Comparison of ENCODE assay signal across 9 cellular contexts in genomic region chr5:50727149-50727496, GRCh38.
A peak's percentile ranks its signal among the peaks of the same experiment; 100 is the strongest.
DNase-seq lines count a peak whose midpoint lies in the region; ATAC-seq and TF ChIP-seq lines count a peak whose summit lies in the region.
"Had no signal": no experiment of that assay in that cellular context is flagged by ENCODE, and none has a peak within 500 bp of the region (broad histone marks: within the 10 kb centered on the region; RNA-seq: fewer than 3 reads in every experiment).

No MANE protein-coding gene starts in this region.

- H3K27ac Mint-ChIP-seq in Caco-2 (ENCODE audit: unreplicated experiment), result no peak overlapping the region

- H3K27me3 Mint-ChIP-seq in activated T-cell treated with anti-CD3 and anti-CD28 coated beads, Interleukin-2, amount 50 U/mL, for 4 hours (ENCODE audit: low read depth), result no peaks in the 10 kb centered on the region
- no peaks in the 10 kb centered on the region for H3K27me3 Mint-ChIP-seq in Caco-2 (ENCODE audit: insufficient read depth, unreplicated experiment)

- DNase-seq in activated T-cell treated with anti-CD3 and anti-CD28 coated beads, Interleukin-2, amount 50 U/mL, for 4 hours, result no peak
- DNase-seq in activated T-cell treated with anti-CD3 and anti-CD28 coated beads for 4 hours (no peak), OCI-M1 (lab: John Stamatoyannopoulos, UW) (peak; percentile 65), epithelial cell of esophagus (ENCODE audit: low read depth) (peak; percentile 75), Caco-2 (no peak), KG1 (lab: John Stamatoyannopoulos, UW) (no peak)
- peak; percentile 43 for DNase-seq in stimulated activated naive CD8-positive, alpha-beta T cell treated with anti-CD3 and anti-CD28 coated beads, Interleukin-15, Interleukin-2, amounts not matched to agents 100 U/mL and 50 U/mL, for 24 hours

- H3K36me3 ChIP-seq in Caco-2 (ENCODE audit: control insufficient read depth, insufficient read depth, low read length), result no peaks in the 10 kb centered on the region
- H3K36me3 ChIP-seq: Peyer's patch had no signal

- intact Hi-C loops in Caco-2 (cut with micrococcal nuclease; ENCODE audit: unreplicated experiment), result no loop called here

- BruUV-seq in Caco-2 (replicated peaks; lab: Mats Ljungman, UMichigan), result no TSS peak

- H3K27me3 ChIP-seq in Caco-2 (replicated peaks; ENCODE audit: control insufficient read depth, insufficient read depth, low read length), result no peaks in the 10 kb centered on the region
- H3K27me3 ChIP-seq: Peyer's patch had no signal

- H3K4me3 Mint-ChIP-seq in activated T-cell treated with anti-CD3 and anti-CD28 coated beads, Interleukin-2, amount 50 U/mL, for 4 hours, result peak overlapping the region; percentile 46
- H3K4me3 Mint-ChIP-seq in Caco-2 (ENCODE audit: unreplicated experiment), result no peak overlapping the region

- H3K4me3 ChIP-seq in epithelial cell of esophagus (ENCODE audit: low read length) (no peak overlapping the region), Caco-2 (ENCODE audit: low read depth, low read length) (no peak overlapping the region)
- H3K4me3 ChIP-seq: Peyer's patch had no signal

- CTCF ChIA-PET in Caco-2 (lab: Charles Lee), result no interaction called here

- no peaks in the 10 kb centered on the region for H3K9me3 Mint-ChIP-seq in activated T-cell treated with anti-CD3 and anti-CD28 coated beads, Interleukin-2, amount 50 U/mL, for 4 hours
- no peaks in the 10 kb centered on the region for H3K9me3 Mint-ChIP-seq in Caco-2 (ENCODE audit: unreplicated experiment)

- H3K4me1 Mint-ChIP-seq in activated T-cell treated with anti-CD3 and anti-CD28 coated beads, Interleukin-2, amount 50 U/mL, for 4 hours (ENCODE audit: low read depth), result peaks cover 63% of the 10 kb centered on the region
- H3K4me1 Mint-ChIP-seq in Caco-2 (ENCODE audit: low read depth, unreplicated experiment), result no peaks in the 10 kb centered on the region

- ATAC-seq in activated T-cell treated with anti-CD3 and anti-CD28 coated beads, Interleukin-2, amount 50 U/mL, for 4 hours, result peak; percentile 85 to 90
- peak; percentile 81 for ATAC-seq in stimulated activated naive CD8-positive, alpha-beta T cell treated with anti-CD3 and anti-CD28 coated beads, Interleukin-15, Interleukin-2, amounts not matched to agents 100 U/mL and 50 U/mL, for 24 hours
- ATAC-seq in GM18858 (IDR thresholded peaks at IDR 0.05; ENCODE audit: unreplicated experiment), result no peak

- POLR2A ChIA-PET in Caco-2 (lab: Charles Lee), result no interaction called here

- no peaks in the 10 kb centered on the region for H3K4me1 ChIP-seq in Caco-2

- TF ChIP-seq CTCF in epithelial cell of esophagus (IDR thresholded peaks at IDR 0.05; ENCODE audit: insufficient read depth, low read depth, low read length, missing control alignments) (no peak), Caco-2 (IDR thresholded peaks at IDR 0.05; ENCODE audit: insufficient read depth in 1 of 2, low read depth in 1 of 2, low read length in 1 of 2, severe bottlenecking in 1 of 2, unreplicated experiment in 1 of 2) (no peak)

- no peaks in the 10 kb centered on the region for H3K9me3 ChIP-seq in Caco-2
- H3K9me3 ChIP-seq: Peyer's patch had no signal

- H3K36me3 Mint-ChIP-seq in activated T-cell treated with anti-CD3 and anti-CD28 coated beads, Interleukin-2, amount 50 U/mL, for 4 hours (ENCODE audit: insufficient read depth), result peaks cover 2% of the 10 kb centered on the region
- no peaks in the 10 kb centered on the region for H3K36me3 Mint-ChIP-seq in Caco-2 (ENCODE audit: insufficient read depth, unreplicated experiment)

Comparison
In these comparisons a context has a peak if more than half of its experiments do, and no peak if none do; other contexts are left out.
1. DNase-seq: peak in OCI-M1 (single experiment), epithelial cell of esophagus (single experiment) and stimulated activated naive CD8-positive, alpha-beta T cell treated with anti-CD3 and anti-CD28 coated beads, Interleukin-15, Interleukin-2, amounts not matched to agents 100 U/mL and 50 U/mL, for 24 hours (single experiment); none in activated T-cell treated with anti-CD3 and anti-CD28 coated beads, Interleukin-2, amount 50 U/mL, for 4 hours (single experiment), activated T-cell treated with anti-CD3 and anti-CD28 coated beads for 4 hours (single experiment), Caco-2 (0 of 2) and KG1 (single experiment).